In the genomic region with DNA sequence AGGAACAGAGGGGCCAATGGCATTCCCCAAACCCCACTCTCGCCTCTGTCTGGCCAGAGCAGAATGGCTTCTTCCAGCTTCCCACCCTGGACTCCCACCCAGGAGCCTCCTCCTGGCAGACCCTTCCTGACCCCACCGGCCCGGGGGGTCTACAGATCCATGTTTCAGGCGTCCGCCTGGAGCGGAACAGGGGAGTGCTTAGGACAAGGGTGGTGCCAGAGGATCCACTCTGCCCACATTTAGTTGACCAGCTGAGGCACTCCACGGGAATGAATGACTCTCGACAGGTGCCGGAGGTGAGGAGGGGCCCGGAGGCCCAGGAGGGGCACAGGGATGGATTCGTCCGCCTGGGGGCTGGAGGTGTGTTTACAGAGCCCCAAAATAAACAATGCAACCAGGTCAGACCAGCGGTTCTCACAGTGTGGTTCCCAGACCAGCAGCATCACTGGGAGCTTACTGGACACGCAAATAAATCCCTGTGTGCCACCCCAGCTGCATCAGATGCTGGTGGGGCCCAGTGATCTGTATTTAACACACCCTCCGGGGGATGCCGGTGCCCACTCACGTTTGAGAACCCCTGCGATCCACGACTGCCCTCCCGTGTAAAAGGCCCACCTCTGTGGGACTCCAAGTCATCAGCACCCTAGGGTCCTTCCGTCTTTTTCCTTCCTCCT, we compare ENCODE assay signal across 1 cellular context.
TF ChIP-seq lines count a peak whose summit lies in the region.

No MANE protein-coding gene starts in this region.

TF ChIP-seq in K562, 482 proteins besides CTCF, POLR2A, EP300 and RAD21:
- TF ChIP-seq POLR2G (IDR thresholded peaks at IDR 0.05; ENCODE audit: low read depth, low read length): peak; percentile 50
- no peak for TF ChIP-seq NRF1 (conservative IDR thresholded peaks at IDR 0.05 in 1 of 2, IDR thresholded peaks at IDR 0.05 in 1 of 2)
